Comparison of ENCODE assay signal across 32 cellular contexts in the genomic region with DNA sequence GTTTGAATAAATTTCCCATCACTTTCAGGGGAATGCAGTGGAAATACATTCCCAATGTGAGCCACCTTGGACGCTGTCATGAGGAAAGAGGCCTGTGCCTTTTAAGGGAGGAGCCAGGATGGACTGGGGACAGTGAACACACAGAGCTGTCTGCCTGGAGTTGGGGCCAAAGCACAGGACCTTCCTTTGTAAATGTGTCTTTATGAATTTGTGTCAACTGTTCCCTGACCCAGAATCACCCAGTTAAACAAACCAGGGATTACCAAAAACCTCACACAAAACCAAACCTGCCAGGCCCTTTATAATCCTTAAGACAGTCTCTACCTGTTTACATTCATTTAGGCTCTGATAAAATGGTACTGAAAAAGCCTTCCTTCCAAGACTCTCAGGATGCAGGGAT.
"Had no signal": no experiment of that assay in that cellular context is flagged by ENCODE, and none has a peak within 500 bp of the region (broad histone marks: within the 10 kb centered on the region; RNA-seq: fewer than 3 reads in every experiment).

No MANE protein-coding gene starts in this region.

- ATAC-seq: activated CD4-positive, CD25-positive, alpha-beta regulatory T cell treated with anti-CD3 and anti-CD28 coated beads, Interleukin-2, amount 50 U/mL, for 24 hours; activated CD8-positive, alpha-beta T cell treated with anti-CD3 and anti-CD28 coated beads for 36 hours; activated T-cell treated with anti-CD3 and anti-CD28 coated beads, Interleukin-2, amount 50 U/mL, for 4 hours; activated T-helper 17 cell treated with anti-CD3 and anti-CD28 coated beads, Interleukin-2, amount 50 U/mL, for 72 hours; body of pancreas; effector memory CD8-positive, alpha-beta T cell; T-helper 17 cell had no signal

- H3K27me3 ChIP-seq: body of pancreas had no signal

- H3K4me1 ChIP-seq: body of pancreas had no signal

- DNase-seq: activated B cell treated with CpG ODN at 0.5 μM for 24 hours; activated CD4-positive, alpha-beta T cell treated with anti-CD3 and anti-CD28 coated beads for 48 hours; activated CD4-positive, alpha-beta T cell treated with anti-CD3 and anti-CD28 coated beads, Interleukin-2, amount 50 U/mL, for 1 hour; activated CD4-positive, alpha-beta T cell treated with anti-CD3 and anti-CD28 coated beads, Interleukin-2, amount 50 U/mL, for 48 hours; activated CD8-positive, alpha-beta memory T cell treated with anti-CD3 and anti-CD28 coated beads for 24 hours; activated CD8-positive, alpha-beta T cell treated with anti-CD3 and anti-CD28 coated beads for 36 hours; activated effector memory CD4-positive, alpha-beta T cell treated with Interleukin-2 at 50 U/mL for 16 hours; activated gamma-delta T cell treated with Interleukin-2 at 50 U/mL for 16 hours; activated naive CD4-positive, alpha-beta T cell treated with anti-CD3 and anti-CD28 coated beads, Interleukin-2, amount 50 U/mL, for 16 hours; activated naive CD4-positive, alpha-beta T cell treated with Interleukin-2 at 50 U/mL for 16 hours; activated T-cell treated with anti-CD3 and anti-CD28 coated beads, Interleukin-2, amount 50 U/mL, for 4 hours; amniotic stem cell; anterior cingulate cortex; body of pancreas; caudate nucleus; cerebellar nuclear complex; cortex of kidney; dermis blood vessel endothelial cell; effector CD4-positive, alpha-beta T cell; effector memory CD8-positive, alpha-beta T cell; erythroblast; foreskin fibroblast; T-helper 1 cell; T-helper 17 cell; T1000; WERI-Rb-1 had no signal

- H3K9me3 Mint-ChIP-seq: activated B cell treated with CpG ODN at 0.5 μM for 24 hours; activated CD8-positive, alpha-beta T cell treated with anti-CD3 and anti-CD28 coated beads for 36 hours; activated T-cell treated with anti-CD3 and anti-CD28 coated beads, Interleukin-2, amount 50 U/mL, for 4 hours; effector memory CD8-positive, alpha-beta T cell; T-helper 2 cell treated with Interferon-gamma antibody and Interleukin-4, amounts not matched to agents 5 μg/mL and 100 μg/mL, for 36 hours had no signal

- H3K36me3 ChIP-seq: WERI-Rb-1 had no signal

- H3K4me3 ChIP-seq: body of pancreas had no signal

- H3K36me3 Mint-ChIP-seq: activated naive CD8-positive, alpha-beta T cell had no signal

- FAIRE-seq: colon, frontal cortex had no signal

- H3K27ac Mint-ChIP-seq: activated B cell treated with CpG ODN at 0.5 μM for 24 hours; activated CD8-positive, alpha-beta T cell treated with anti-CD3 and anti-CD28 coated beads for 36 hours; activated naive CD8-positive, alpha-beta T cell; activated T-helper 17 cell treated with anti-CD3 and anti-CD28 coated beads, Interleukin-2, amount 50 U/mL, for 72 hours; effector memory CD8-positive, alpha-beta T cell; T-helper 17 cell; T-helper 2 cell treated with Interferon-gamma antibody and Interleukin-4, amounts not matched to agents 5 μg/mL and 100 μg/mL, for 36 hours had no signal

- H3K4me3 Mint-ChIP-seq: activated B cell treated with CpG ODN at 0.5 μM for 24 hours; activated CD8-positive, alpha-beta T cell treated with anti-CD3 and anti-CD28 coated beads for 36 hours; activated naive CD8-positive, alpha-beta T cell; activated T-cell treated with anti-CD3 and anti-CD28 coated beads, Interleukin-2, amount 50 U/mL, for 4 hours; activated T-helper 17 cell treated with anti-CD3 and anti-CD28 coated beads, Interleukin-2, amount 50 U/mL, for 72 hours; effector memory CD8-positive, alpha-beta T cell; T-helper 17 cell; T-helper 2 cell treated with Interferon-gamma antibody and Interleukin-4, amounts not matched to agents 5 μg/mL and 100 μg/mL, for 36 hours had no signal

- H3K4me1 Mint-ChIP-seq: activated B cell treated with CpG ODN at 0.5 μM for 24 hours; activated T-helper 17 cell treated with anti-CD3 and anti-CD28 coated beads, Interleukin-2, amount 50 U/mL, for 72 hours; T-helper 17 cell had no signal

- H3K27ac ChIP-seq: body of pancreas, WERI-Rb-1 had no signal

- H3K9me3 ChIP-seq: body of pancreas had no signal
